Comparison of ENCODE assay signal across 8 cellular contexts in genomic region chr17:49414622-49415350, GRCh38. TPM values are rescaled to one million over a fixed set of nuclear protein-coding genes. Genes with fewer than 3 reads are reported as not detected.
DNase-seq lines count a peak whose midpoint lies in the region; ATAC-seq, FAIRE-seq and TF ChIP-seq lines count a peak whose summit lies in the region.

Gene PHB1, minus strand, starts transcription at chr17:49414882. Its CDS starts 1,618 bp downstream, at chr17:49413264.

- no peak for TF ChIP-seq EP300 in upper lobe of left lung (IDR thresholded peaks at IDR 0.05)

- POLR2A ChIA-PET in T-cell (lab: Charles Lee): interaction anchor here in 1 of 2 donors (0.6 to 0.8 kb wide), 2 partner anchors 52 to 350 kb away, joined by 4 to 5 read pairs; no protein-coding TSS in a partner anchor

- peaks cover 0 to 19% (median 15%) of the 10 kb centered on the region in 12 donors for H3K4me1 ChIP-seq in heart left ventricle
- H3K4me1 ChIP-seq in upper lobe of left lung: peaks cover 12 to 19% (median 16%) of the 10 kb centered on the region in 4 donors

- peaks cover 0 to 1% of the 10 kb centered on the region in 2 donors for H3K27me3 Mint-ChIP-seq in T-cell

- H3K4me3 ChIP-seq in heart left ventricle (peak within 1 kb of the TSS; percentile 64 to 97 (median 88)), upper lobe of left lung (peak within 1 kb of the TSS; percentile 69 to 90 (median 84))

- peaks cover 26 to 27% (median 26%) of the 10 kb centered on the region in 3 donors for H3K4me1 Mint-ChIP-seq in T-cell

- H3K36me3 ChIP-seq in heart left ventricle (peaks cover 2 to 34% (median 33%) of the 10 kb centered on the region in 9 donors), upper lobe of left lung (peaks cover 0 to 34% (median 29%) of the 10 kb centered on the region in 4 donors)

- TF ChIP-seq POLR2A in GM12891 (IDR thresholded peaks at IDR 0.05; ENCODE audit: low read depth, low read length): peak; percentile 79; the same call in 1 of the 2 replicates
- TF ChIP-seq POLR2A in heart left ventricle (IDR thresholded peaks at IDR 0.05): peak in 1 of 2 donors; percentile 53
- TF ChIP-seq POLR2A in upper lobe of left lung (IDR thresholded peaks at IDR 0.05): peak in 1 of 4 donors; percentile 53

- TF ChIP-seq CTCF in heart left ventricle (IDR thresholded peaks at IDR 0.05) (no peak), upper lobe of left lung (IDR thresholded peaks at IDR 0.05) (no peak)

- H3K36me3 Mint-ChIP-seq in T-cell: peaks cover 20% of the 10 kb centered on the region

- ATAC-seq in HG02840 (IDR thresholded peaks at IDR 0.05; ENCODE audit: low FRiP score, unreplicated experiment) (peak; percentile 98), T-cell (replicated peaks in 1 of 4) (peak; percentile 98 to 99 (median 99)), heart left ventricle (peak; percentile 100), upper lobe of left lung (ENCODE audit: low FRiP score in 2 of 2) (peak; percentile 100)

- H3K27ac Mint-ChIP-seq in T-cell: peak within 1 kb of the TSS; percentile 89 to 95

- peak; percentile 91 for FAIRE-seq in GM12891 (lab: Jason Lieb, UNC)

- DNase-seq in GM12891 (ENCODE audit: insufficient read length, low spot score): peak; percentile 90
- DNase-seq in NCI-H1436 treated with DMSO at 0.1 percent for 48 hours (lab: John Stamatoyannopoulos, UW): peak; percentile 97
- peak; percentile 80 to 98 (median 94) for DNase-seq in T-cell
- DNase-seq in heart left ventricle: peak; percentile 96 to 97 (median 96)
- peak; percentile 94 to 100 (median 97) for DNase-seq in posterior cingulate gyrus
- peak in 1 of 2 donors; percentile 98 for DNase-seq in upper lobe of left lung

- H3K9me3 ChIP-seq in heart left ventricle: no peaks in the 10 kb centered on the region
- no peaks in the 10 kb centered on the region for H3K9me3 ChIP-seq in upper lobe of left lung

- intact Hi-C loops in heart left ventricle (cut with DNase I): loop anchor here in 2 of 10 donors (5.0 to 10.0 kb wide), 2 partner anchors 143 to 290 kb away; partner anchors contain the start of gene SLC35B1 (in 1 of the 2)
- intact Hi-C loops in posterior cingulate gyrus (cut with DNase I): no loop called here

- H3K9me3 Mint-ChIP-seq in T-cell: no peaks in the 10 kb centered on the region

- CTCF ChIA-PET in T-cell (lab: Charles Lee): interaction anchor here in 1 of 2 donors (1.0 to 1.3 kb wide), 5 partner anchors 46 to 583 kb away, joined by 3 to 5 read pairs (median 4); no protein-coding TSS in a partner anchor

- H3K27me3 ChIP-seq in heart left ventricle: no peaks in the 10 kb centered on the region
- no peaks in the 10 kb centered on the region for H3K27me3 ChIP-seq in upper lobe of left lung

- H3K27ac ChIP-seq in adipose tissue (ENCODE audit: low read depth, low read length) (no peak within 1 kb of the TSS), heart left ventricle (peak within 1 kb of the TSS in 10 of 12 donors; percentile 28 to 84 (median 64)), upper lobe of left lung (peak within 1 kb of the TSS in 3 of 4 donors; percentile 36 to 75 (median 56))

- 0 to 1% (median 1%) methylated on average over 30 of the region's 30 CpGs for WGBS in adipose tissue, 3 donors
- WGBS in heart left ventricle, 4 donors: 0 to 1% (median 0%) methylated on average over 30 of the region's 30 CpGs
- 0 to 1% methylated on average over 26 to 30 of the region's 30 CpGs for WGBS in upper lobe of left lung, 2 donors

- H3K4me3 Mint-ChIP-seq in T-cell: peak within 1 kb of the TSS; percentile 91 to 97 (median 96)

TF ChIP-seq in GM12891, 5 proteins besides CTCF, POLR2A, EP300 and RAD21:
- TF ChIP-seq PAX5 (IDR thresholded peaks at IDR 0.05; ENCODE audit: insufficient read depth, low read length, severe bottlenecking): no peak
- 0 out of 2 replicates have a peak, but pooled peaks have one; percentile 49 for TF ChIP-seq POU2F2 (IDR thresholded peaks at IDR 0.05; ENCODE audit: low read depth, low read length)
- peak; percentile 79 for TF ChIP-seq TAF1 (IDR thresholded peaks at IDR 0.05; ENCODE audit: low read depth, low read length)
- TF ChIP-seq POLR2AphosphoS5 (IDR thresholded peaks at IDR 0.05; ENCODE audit: low read depth, low read length): peak; percentile 84
- TF ChIP-seq SPI1 (IDR thresholded peaks at IDR 0.05; ENCODE audit: low read depth, low read length): 0 out of 2 replicates have a peak, but pooled peaks have one; percentile 11

RNA-seq across cellular contexts. Expression of gene PHB1, which starts in this region (rescaled TPM):
- polyA plus RNA-seq in GM12891 (2012; ENCODE audit: low read depth, missing spikeins): 194 TPM
- 10 to 100 TPM; 49.4 to 84.6 (median 74.7) TPM for total RNA-seq in T-cell
- polyA plus RNA-seq in adipose tissue: 100 to 1,000 TPM in 2 of 3 donors, 10 to 100 TPM in 1; 85.7 to 212 (median 133) TPM
- total RNA-seq in heart left ventricle: 100 to 1,000 TPM; 125 to 264 (median 211) TPM
- 100 to 1,000 TPM; 155 to 328 TPM for polyA plus RNA-seq in heart left ventricle
- 100 to 1,000 TPM in 2 of 6 donors, 10 to 100 TPM in 4; 19.9 to 144 (median 68.8) TPM for total RNA-seq in upper lobe of left lung
